Comparison of ENCODE assay signal across 1 cellular context in genomic region chr1:99992044-99992722, GRCh38.
TF ChIP-seq lines count a peak whose summit lies in the region.

No MANE protein-coding gene starts in this region.

TF ChIP-seq in GM23338, 12 proteins besides CTCF, POLR2A, EP300 and RAD21 (continued from another document):
- TF ChIP-seq ETS1 (IDR thresholded peaks at IDR 0.05) (no peak), POLR2AphosphoS5 (IDR thresholded peaks at IDR 0.05; ENCODE audit: low read depth) (no peak)
